9 cellular contexts compared by ENCODE assay signal in the genomic region with DNA sequence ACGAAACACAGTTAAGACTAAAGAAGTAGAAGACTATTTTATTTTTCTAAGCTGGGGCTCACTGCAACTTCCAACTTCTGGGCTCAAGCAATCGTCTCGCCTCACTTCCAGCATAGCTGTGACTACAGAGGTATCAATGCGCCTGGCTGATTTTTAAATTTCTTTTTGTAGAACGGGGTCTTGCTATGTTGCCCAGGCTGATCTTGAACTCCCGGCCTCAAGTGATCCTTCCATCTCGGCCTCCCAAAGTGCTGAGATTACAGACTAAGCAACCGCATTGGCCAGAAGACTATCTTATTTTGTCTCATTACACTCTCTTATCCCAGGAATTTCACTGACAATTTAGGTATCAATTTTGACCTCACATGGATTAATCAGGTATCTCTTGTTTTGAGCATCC. TPM values are rescaled to one million over a fixed set of nuclear protein-coding genes. Genes with fewer than 3 reads are reported as not detected.
DNase-seq lines count a peak whose midpoint lies in the region; ATAC-seq, FAIRE-seq and TF ChIP-seq lines count a peak whose summit lies in the region.
"Had no signal": no experiment of that assay in that cellular context is flagged by ENCODE, and none has a peak within 500 bp of the region (broad histone marks: within the 10 kb centered on the region; RNA-seq: fewer than 3 reads in every experiment).

No MANE protein-coding gene starts in this region.

- peaks cover 0 to 3% of the 10 kb centered on the region in 2 experiments; a peak in 4 of 5 replicates for H3K4me1 ChIP-seq in K562 (replicated peaks in 1 of 2; ENCODE audit: control insufficient read depth in 2 of 2, insufficient read depth in 2 of 2, low read length in 2 of 2)
- peaks cover 5% of the 10 kb centered on the region for H3K4me1 ChIP-seq in mesenchymal stem cell (ENCODE audit: control insufficient read depth, insufficient read depth, low read depth, low read length)

- peak overlapping the region; percentile 93 for H3K4me2 ChIP-seq in K562 (ENCODE audit: insufficient read depth, low read length)
- H3K4me2 ChIP-seq in mesenchymal stem cell (ENCODE audit: low read length, poor library complexity, severe bottlenecking): peak overlapping the region; percentile 81

- POLR2A ChIA-PET in K562 (lab: Yijun Ruan, JAX): no interaction called here

- H2BK120ac ChIP-seq in mesenchymal stem cell (ENCODE audit: low read depth, low read length): no peak overlapping the region

- peak overlapping the region; percentile 90 for H3K27ac Mint-ChIP-seq in stimulated activated naive CD8-positive, alpha-beta T cell treated with anti-CD3 and anti-CD28 coated beads, Interleukin-15, Interleukin-2, amounts not matched to agents 100 ng/mL and 50 ng/mL, for 24 hours

- H3K27ac ChIP-seq in K562 (ENCODE audit: extremely low read depth, low read depth, low read length): no peak overlapping the region; the same call in 2 of the 3 replicates
- H3K27ac ChIP-seq in mesenchymal stem cell (ENCODE audit: low read length, poor library complexity, severe bottlenecking): no peak overlapping the region

- H2AK5ac ChIP-seq in mesenchymal stem cell (ENCODE audit: low read length, severe bottlenecking): no peak overlapping the region

- peaks cover 25% of the 10 kb centered on the region for H3K36me3 Mint-ChIP-seq in stimulated activated naive CD8-positive, alpha-beta T cell treated with anti-CD3 and anti-CD28 coated beads, Interleukin-15, Interleukin-2, amounts not matched to agents 100 ng/mL and 50 ng/mL, for 24 hours (ENCODE audit: low read depth)

- no peaks in the 10 kb centered on the region for H4K20me1 ChIP-seq in K562 (replicated peaks; ENCODE audit: control insufficient read depth, insufficient read depth, low read length)

- no peak overlapping the region for H3K23ac ChIP-seq in mesenchymal stem cell (ENCODE audit: low read length in 2 of 2)

- no peaks in the 10 kb centered on the region for H3K27me3 ChIP-seq in K562 (ENCODE audit: control insufficient read depth in 2 of 2, insufficient read depth in 2 of 2, low read length in 2 of 2)
- H3K27me3 ChIP-seq in mesenchymal stem cell (ENCODE audit: control insufficient read depth in 1 of 2, insufficient read depth in 1 of 2, low read length in 2 of 2): no peaks in the 10 kb centered on the region

- no peak for ATAC-seq in stimulated activated naive CD8-positive, alpha-beta T cell treated with anti-CD3 and anti-CD28 coated beads, Interleukin-15, Interleukin-2, amounts not matched to agents 100 U/mL and 50 U/mL, for 24 hours
- ATAC-seq in K562 (no peak), GM19452 (IDR thresholded peaks at IDR 0.05; ENCODE audit: unreplicated experiment) (no peak)

- DNase-seq in stimulated activated naive CD8-positive, alpha-beta T cell treated with anti-CD3 and anti-CD28 coated beads, Interleukin-15, Interleukin-2, amounts not matched to agents 100 U/mL and 50 U/mL, for 24 hours: no peak
- no peak for DNase-seq in K562 (ENCODE audit: extremely low read depth in 1 of 4, low spot score in 3 of 4)
- DNase-seq in mesenchymal stem cell: no peak
- no peak for DNase-seq in DMS153 treated with DMSO at 0.1 percent for 48 hours (lab: John Stamatoyannopoulos, UW; ENCODE audit: unreplicated experiment)
- DNase-seq in NK-92 treated with Interleukin-12 subunit alpha and Interleukin-12 subunit beta, amount 100 ng/mL, for 24 hours (lab: John Stamatoyannopoulos, UW): no peak
- no peak for DNase-seq in posterior cingulate gyrus
- DNase-seq: EL had no signal

- peak overlapping the region in 1 of 2 experiments; percentile 87; a peak in 3 of 4 replicates for H3K9ac ChIP-seq in K562 (ENCODE audit: insufficient read depth in 1 of 2, low read depth in 2 of 2, low read length in 2 of 2)
- peak overlapping the region; percentile 98 for H3K9ac ChIP-seq in mesenchymal stem cell (ENCODE audit: low read length)

- H3K4me3 ChIP-seq in K562 (peak overlapping the region; percentile 91), mesenchymal stem cell (ENCODE audit: insufficient read depth in 1 of 2, low read depth in 1 of 2, low read length in 2 of 2) (peak overlapping the region in 1 of 2 experiments; percentile 92)

- H3K36me3 ChIP-seq in K562 (ENCODE audit: control insufficient read depth, insufficient read depth, low read length) (peaks cover 20% of the 10 kb centered on the region), mesenchymal stem cell (ENCODE audit: control insufficient read depth in 1 of 2, insufficient read depth in 2 of 2, low read depth in 1 of 2, low read length in 2 of 2) (peaks cover 0 to 36% of the 10 kb centered on the region in 2 experiments)

- no peak overlapping the region for H3K14ac ChIP-seq in mesenchymal stem cell (ENCODE audit: low read length in 2 of 2)

- 73% methylated on average over 8 of the region's 8 CpGs for WGBS in K562 (ENCODE audit: insufficient coverage, low coverage, missing lambda C conversion rate)
- WGBS in mesenchymal stem cell: 98% methylated on average over 8 of the region's 8 CpGs

- no peak overlapping the region for H4K8ac ChIP-seq in mesenchymal stem cell (ENCODE audit: low read length)

- FAIRE-seq in K562 (lab: Jason Lieb, UNC): no peak

- no peaks in the 10 kb centered on the region for H3K9me3 Mint-ChIP-seq in stimulated activated naive CD8-positive, alpha-beta T cell treated with anti-CD3 and anti-CD28 coated beads, Interleukin-15, Interleukin-2, amounts not matched to agents 100 ng/mL and 50 ng/mL, for 24 hours

- peaks cover 44% of the 10 kb centered on the region for H3K79me2 ChIP-seq in K562 (ENCODE audit: control insufficient read depth, insufficient read depth, low read length)

- peaks cover 49% of the 10 kb centered on the region for H3K4me1 Mint-ChIP-seq in stimulated activated naive CD8-positive, alpha-beta T cell treated with anti-CD3 and anti-CD28 coated beads, Interleukin-15, Interleukin-2, amounts not matched to agents 100 ng/mL and 50 ng/mL, for 24 hours (ENCODE audit: low read depth)

- H3K79me1 ChIP-seq in mesenchymal stem cell (replicated peaks; ENCODE audit: low read length, poor library complexity, severe bottlenecking): peaks cover 2% of the 10 kb centered on the region

- H3K9me3 ChIP-seq in K562 (replicated peaks; ENCODE audit: control insufficient read depth, insufficient read depth, low read depth, low read length) (no peaks in the 10 kb centered on the region), mesenchymal stem cell (ENCODE audit: control insufficient read depth, low read length) (no peaks in the 10 kb centered on the region)

- no peaks in the 10 kb centered on the region for H3K9me1 ChIP-seq in K562 (ENCODE audit: control insufficient read depth, insufficient read depth, low read length)

- no peak for TF ChIP-seq RAD21 in K562 (CRISPR knock-in tag; conservative IDR thresholded peaks at IDR 0.05 in 1 of 2, IDR thresholded peaks at IDR 0.05 in 1 of 2)

- peak overlapping the region; percentile 96 for H3K4me3 Mint-ChIP-seq in stimulated activated naive CD8-positive, alpha-beta T cell treated with anti-CD3 and anti-CD28 coated beads, Interleukin-15, Interleukin-2, amounts not matched to agents 100 ng/mL and 50 ng/mL, for 24 hours

- no TSS peak for BruUV-seq in K562 (replicated peaks; lab: Mats Ljungman, UMichigan)

- in situ Hi-C loops in K562 (cut with MboI): no loop called here

- H4K91ac ChIP-seq in mesenchymal stem cell (ENCODE audit: low read length): no peak overlapping the region

- TF ChIP-seq POLR2A in K562 (conservative IDR thresholded peaks at IDR 0.05): no peak

- no peak overlapping the region for H2BK5ac ChIP-seq in mesenchymal stem cell (ENCODE audit: low read depth, low read length, poor library complexity, severe bottlenecking)

- H2BK12ac ChIP-seq in mesenchymal stem cell (ENCODE audit: low read length in 2 of 2): no peak overlapping the region

- no peak for TF ChIP-seq CTCF in K562 (IDR thresholded peaks at IDR 0.05 in 2 of 3, conservative IDR thresholded peaks at IDR 0.05 in 1 of 3; ENCODE audit: insufficient read depth in 2 of 3, low read depth in 1 of 3, low read length in 3 of 3)

- no peak for TF ChIP-seq EP300 in K562 (IDR thresholded peaks at IDR 0.05; ENCODE audit: low read length)

- intact Hi-C loops in K562 (cut with micrococcal nuclease): no loop called here
- intact Hi-C loops in posterior cingulate gyrus (cut with DNase I): no loop called here

- no peak overlapping the region for H3K4ac ChIP-seq in mesenchymal stem cell (ENCODE audit: low read depth in 1 of 2, low read length in 2 of 2)

- H2BK15ac ChIP-seq in mesenchymal stem cell (ENCODE audit: low read depth, poor library complexity, severe bottlenecking): no peak overlapping the region

- H3K18ac ChIP-seq in mesenchymal stem cell (ENCODE audit: low read depth in 1 of 2, low read length in 2 of 2): no peak overlapping the region

- CTCF ChIA-PET in K562 (lab: Yijun Ruan, JAX; ENCODE audit: low intra/inter-chr PET ratio): no interaction called here

- H3K27me3 Mint-ChIP-seq in stimulated activated naive CD8-positive, alpha-beta T cell treated with anti-CD3 and anti-CD28 coated beads, Interleukin-15, Interleukin-2, amounts not matched to agents 100 ng/mL and 50 ng/mL, for 24 hours: no peaks in the 10 kb centered on the region

- H2AFZ ChIP-seq in K562 (ENCODE audit: low read depth, low read length): no peak overlapping the region
- H2AFZ ChIP-seq in mesenchymal stem cell (ENCODE audit: low read depth, low read length): no peak overlapping the region

RNA-seq across cellular contexts. Expression of gene LAMTOR3, which starts 1.2 kb away (rescaled TPM):
- total RNA-seq in K562 (2011; cell fraction: chromatin; rRNA removed; ENCODE audit: low replicate concordance): 3.5 and 8.5 TPM in 2 replicates
- 2.2 and 2.5 TPM in 2 replicates for total RNA-seq in K562 (2011; cell fraction: nucleolus; rRNA removed)
- 6.6 and 11.1 TPM in 2 replicates for total RNA-seq in K562 (2011; cell fraction: nucleoplasm; rRNA removed)
- total RNA-seq in K562 (2014; rRNA removed) (17.9 and 22.5 TPM in 2 replicates), K562 (2014; rRNA removed; fragmentation: Illumina TruSeq; extraction: Trizol) (58.0 and 65.7 TPM in 2 replicates), K562 (2015; rRNA removed; fragmentation: Illumina TruSeq; extraction: Trizol) (53.0 and 59.4 TPM in 2 replicates), K562 (2021) (38.4 and 40.1 TPM in 2 replicates)
- polyA plus RNA-seq in K562 (2011; rRNA removed) (61.8 and 85.7 TPM in 2 replicates), K562 (2014; fragmentation: Illumina TruSeq; extraction: Trizol) (53.3 and 70.7 TPM in 2 replicates), K562 (2014; fragmentation: Nextera tagmentation; extraction: Ambion mirVana) (100 to 1,000 TPM; 136 to 146 TPM), K562 (2014; rRNA removed) (38.3 and 41.9 TPM in 2 replicates)
- polyA plus RNA-seq in K562 (2011; cell fraction: cytosol; rRNA removed): 14.2 and 38.6 TPM in 2 replicates
- polyA plus RNA-seq in K562 (2011; cell fraction: nucleus; rRNA removed): 6.8 and 13.5 TPM in 2 replicates
- 36.3 and 50.4 TPM in 2 replicates for polyA plus RNA-seq in K562 (2012)
- 28.5 and 30.6 TPM in 2 replicates for polyA minus RNA-seq in K562 (2011; rRNA and poly(A)+ RNA removed)
- 9.2 and 14.9 TPM in 2 replicates for polyA minus RNA-seq in K562 (2011; cell fraction: cytosol; rRNA and poly(A)+ RNA removed)
- polyA minus RNA-seq in K562 (2011; cell fraction: nucleus; rRNA and poly(A)+ RNA removed): 2.6 and 4.4 TPM in 2 replicates
- 47.9 TPM for polyA plus RNA-seq in mesenchymal stem cell (2013, experiment 1 of 2)
- 50.4 TPM for polyA plus RNA-seq in mesenchymal stem cell (2013, experiment 2 of 2)

RNA-seq across cellular contexts. Expression of gene DNAJB14, which starts 53.4 kb away (rescaled TPM):
- 14.2 and 64.8 TPM in 2 replicates for total RNA-seq in K562 (2011; cell fraction: chromatin; rRNA removed; ENCODE audit: low replicate concordance)
- 6.0 and 11.1 TPM in 2 replicates for total RNA-seq in K562 (2011; cell fraction: nucleolus; rRNA removed)
- total RNA-seq in K562 (2011; cell fraction: nucleoplasm; rRNA removed): 35.4 and 96.1 TPM in 2 replicates
- total RNA-seq in K562 (2014; rRNA removed) (10.1 and 17.8 TPM in 2 replicates), K562 (2014; rRNA removed; fragmentation: Illumina TruSeq; extraction: Trizol) (23.1 and 28.6 TPM in 2 replicates), K562 (2015; rRNA removed; fragmentation: Illumina TruSeq; extraction: Trizol) (20.3 and 21.0 TPM in 2 replicates), K562 (2021) (28.0 and 30.2 TPM in 2 replicates)
- polyA plus RNA-seq in K562 (2011; rRNA removed) (9.9 and 13.2 TPM in 2 replicates), K562 (2014; fragmentation: Illumina TruSeq; extraction: Trizol) (12.7 and 14.3 TPM in 2 replicates), K562 (2014; fragmentation: Nextera tagmentation; extraction: Ambion mirVana) (1 to 10 TPM; 5.5 to 7.0 TPM), K562 (2014; rRNA removed) (9.1 and 20.4 TPM in 2 replicates)
- 6.3 and 8.7 TPM in 2 replicates for polyA plus RNA-seq in K562 (2011; cell fraction: cytosol; rRNA removed)
- 10.8 and 12.5 TPM in 2 replicates for polyA plus RNA-seq in K562 (2011; cell fraction: nucleus; rRNA removed)
- polyA plus RNA-seq in K562 (2012): 20.2 and 27.4 TPM in 2 replicates
- 23.9 and 29.7 TPM in 2 replicates for polyA minus RNA-seq in K562 (2011; rRNA and poly(A)+ RNA removed)
- polyA minus RNA-seq in K562 (2011; cell fraction: cytosol; rRNA and poly(A)+ RNA removed): 6.5 and 9.5 TPM in 2 replicates
- 22.2 and 33.1 TPM in 2 replicates for polyA minus RNA-seq in K562 (2011; cell fraction: nucleus; rRNA and poly(A)+ RNA removed)
- 31.4 TPM for polyA plus RNA-seq in mesenchymal stem cell (2013, experiment 1 of 2)
- 32.4 TPM for polyA plus RNA-seq in mesenchymal stem cell (2013, experiment 2 of 2)

RNA-seq across cellular contexts. Expression of gene H2AZ1, which starts 57.0 kb away (rescaled TPM):
- total RNA-seq in K562 (2011; cell fraction: chromatin; rRNA removed; ENCODE audit: low replicate concordance): 185 and 226 TPM in 2 replicates
- 268 TPM in 2 replicates for total RNA-seq in K562 (2011; cell fraction: nucleolus; rRNA removed)
- 275 and 292 TPM in 2 replicates for total RNA-seq in K562 (2011; cell fraction: nucleoplasm; rRNA removed)
- 552 and 605 TPM in 2 replicates for total RNA-seq in K562 (2014; rRNA removed)
- 880 and 938 TPM in 2 replicates for total RNA-seq in K562 (2014; rRNA removed; fragmentation: Illumina TruSeq; extraction: Trizol)
- total RNA-seq in K562 (2015; rRNA removed; fragmentation: Illumina TruSeq; extraction: Trizol): 753 and 768 TPM in 2 replicates
- 718 and 751 TPM in 2 replicates for total RNA-seq in K562 (2021)
- 738 and 1,020 TPM in 2 replicates for polyA plus RNA-seq in K562 (2011; rRNA removed)
- polyA plus RNA-seq in K562 (2011; cell fraction: cytosol; rRNA removed): 388 and 531 TPM in 2 replicates
- 230 and 324 TPM in 2 replicates for polyA plus RNA-seq in K562 (2011; cell fraction: nucleus; rRNA removed)
- 967 and 1,116 TPM in 2 replicates for polyA plus RNA-seq in K562 (2012)
- 625 and 744 TPM in 2 replicates for polyA plus RNA-seq in K562 (2014; fragmentation: Illumina TruSeq; extraction: Trizol)
- polyA plus RNA-seq in K562 (2014; fragmentation: Nextera tagmentation; extraction: Ambion mirVana): 1,000 to 10,000 TPM; 3,608 to 4,380 TPM
- 687 and 854 TPM in 2 replicates for polyA plus RNA-seq in K562 (2014; rRNA removed)
- 546 and 663 TPM in 2 replicates for polyA minus RNA-seq in K562 (2011; rRNA and poly(A)+ RNA removed)
- 149 and 203 TPM in 2 replicates for polyA minus RNA-seq in K562 (2011; cell fraction: cytosol; rRNA and poly(A)+ RNA removed)
- polyA minus RNA-seq in K562 (2011; cell fraction: nucleus; rRNA and poly(A)+ RNA removed): 59.6 and 110 TPM in 2 replicates
- polyA plus RNA-seq in mesenchymal stem cell (2013, experiment 1 of 2): 266 TPM
- polyA plus RNA-seq in mesenchymal stem cell (2013, experiment 2 of 2): 271 TPM
